Comparison of ENCODE assay signal across 16 cellular contexts in genomic region chr10:62376064-62377025, GRCh38. TPM values are rescaled to one million over a fixed set of nuclear protein-coding genes. Genes with fewer than 3 reads are reported as not detected.
"Had no signal": no experiment of that assay in that cellular context is flagged by ENCODE, and none has a peak within 500 bp of the region (broad histone marks: within the 10 kb centered on the region; RNA-seq: fewer than 3 reads in every experiment).

No MANE protein-coding gene starts in this region.

- H3K36me3 ChIP-seq: cardiac muscle cell, heart left ventricle, tibial artery, WERI-Rb-1 had no signal

- H3K27ac Mint-ChIP-seq: activated naive CD8-positive, alpha-beta T cell; activated T-helper 1 cell treated with anti-CD3 and anti-CD28 coated beads, Interleukin-12 subunit alpha, Interleukin-12 subunit beta, Interleukin-2, Interleukin-4 antibody, amounts not matched to agents 30 ng/mL and 10 ng/mL and 1 ng/mL, durations not matched to agents 14 hours and 24 hours and 36 hours; naive thymus-derived CD4-positive, alpha-beta T cell; stimulated activated naive B cell treated with anti-CD40 and anti-IgM and Interleukin-4, amounts not matched to agents 10 μg/mL and 1 μg/mL and 100 μg/mL, for 72 hours had no signal

- H3K9me3 Mint-ChIP-seq: activated T-helper 1 cell treated with anti-CD3 and anti-CD28 coated beads, Interleukin-12 subunit alpha, Interleukin-12 subunit beta, Interleukin-2, Interleukin-4 antibody, amounts not matched to agents 30 ng/mL and 10 ng/mL and 1 ng/mL, durations not matched to agents 14 hours and 24 hours and 36 hours; stimulated activated naive B cell treated with anti-CD40 and anti-IgM and Interleukin-4, amounts not matched to agents 10 μg/mL and 1 μg/mL and 100 μg/mL, for 72 hours had no signal

- H3K4me1 ChIP-seq: parathyroid adenoma had no signal

- H3K27ac ChIP-seq: cardiac muscle cell, heart left ventricle, parathyroid adenoma, tibial artery, WERI-Rb-1 had no signal

- ATAC-seq: heart left ventricle; left ventricle myocardium superior; naive thymus-derived CD4-positive, alpha-beta T cell; stimulated activated naive B cell treated with anti-CD40 and anti-IgM and Interleukin-4, amounts not matched to agents 10 μg/mL and 1 μg/mL and 100 μg/mL, for 72 hours had no signal

- H3K27me3 ChIP-seq: tibial artery had no signal

- H3K9me3 ChIP-seq: heart left ventricle, tibial artery had no signal

- DNase-seq: activated CD4-positive, alpha-beta T cell treated with anti-CD3 and anti-CD28 coated beads, Interleukin-2, amount 50 U/mL, for 4 hours; activated gamma-delta T cell treated with Interleukin-2 at 50 U/mL for 16 hours; heart left ventricle; kidney glomerular epithelial cell; left ventricle myocardium superior; mesenchymal stem cell; naive thymus-derived CD4-positive, alpha-beta T cell; stimulated activated naive B cell treated with anti-CD40 and anti-IgM and Interleukin-4, amounts not matched to agents 10 μg/mL and 1 μg/mL and 100 μg/mL, for 72 hours; SW 1271; tibial artery; WERI-Rb-1 had no signal

- H3K4me3 ChIP-seq: cardiac muscle cell, heart left ventricle, tibial artery had no signal

- H3K4me3 Mint-ChIP-seq: stimulated activated naive B cell treated with anti-CD40 and anti-IgM and Interleukin-4, amounts not matched to agents 10 μg/mL and 1 μg/mL and 100 μg/mL, for 72 hours had no signal

- H3K36me3 Mint-ChIP-seq: naive thymus-derived CD4-positive, alpha-beta T cell; stimulated activated naive B cell treated with anti-CD40 and anti-IgM and Interleukin-4, amounts not matched to agents 10 μg/mL and 1 μg/mL and 100 μg/mL, for 72 hours had no signal

RNA-seq across cellular contexts. Expression of gene ZNF365, which starts 2.2 kb away (rescaled TPM):
- total RNA-seq: activated T-helper 1 cell treated with anti-CD3 and anti-CD28 coated beads, Interleukin-12 subunit alpha, Interleukin-12 subunit beta, Interleukin-2, Interleukin-4 antibody, amounts not matched to agents 30 ng/mL and 10 ng/mL and 1 ng/mL, durations not matched to agents 14 hours and 24 hours and 36 hours; cardiac muscle cell; left ventricle myocardium superior; T-helper 2 cell treated with Interferon-gamma antibody and Interleukin-4, amounts not matched to agents 100 ng/mL and 5 ng/mL, for 36 hours had no signal
- polyA plus RNA-seq: cardiac muscle cell; naive thymus-derived CD4-positive, alpha-beta T cell had no signal
